8 cellular contexts compared by ENCODE assay signal in the genomic region with DNA sequence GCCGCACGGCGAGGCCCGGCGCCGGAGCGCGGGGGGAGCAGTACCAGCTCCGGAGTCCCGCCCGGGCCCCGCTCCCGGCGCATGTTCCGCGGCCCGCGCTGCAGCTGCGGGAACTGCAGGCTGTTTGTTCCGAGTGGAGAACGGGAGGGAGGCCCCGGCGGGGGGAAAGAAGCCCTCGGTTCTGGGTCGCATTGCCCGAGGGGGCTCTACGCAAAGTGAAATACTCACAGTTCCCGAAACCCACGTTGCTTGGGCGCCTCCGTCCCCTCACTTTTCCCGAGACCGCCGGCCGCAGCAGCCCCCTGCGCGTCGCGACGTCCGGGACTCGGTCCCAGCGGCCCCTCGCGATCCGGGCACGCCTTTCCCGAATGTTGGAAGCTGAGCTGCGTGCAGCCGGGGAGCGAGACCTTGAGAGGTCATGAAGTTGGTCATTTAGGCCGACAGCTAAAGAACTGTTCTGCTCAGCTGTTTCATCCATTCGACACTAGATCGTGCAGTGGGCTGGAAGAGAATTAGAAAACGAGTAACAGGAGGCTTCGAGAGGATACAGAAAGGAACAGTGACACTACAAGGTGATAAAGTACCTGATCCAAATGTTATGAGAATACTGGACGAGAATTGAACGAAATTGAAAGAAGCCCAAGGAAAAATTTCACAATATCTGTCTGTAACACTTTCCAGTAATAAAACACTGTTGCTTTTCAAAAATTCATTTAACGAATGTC. TPM values are rescaled to one million over a fixed set of nuclear protein-coding genes. Genes with fewer than 3 reads are reported as not detected.
DNase-seq lines count a peak whose midpoint lies in the region; ATAC-seq and TF ChIP-seq lines count a peak whose summit lies in the region.

No MANE protein-coding gene starts in this region.

- intact Hi-C loops in A673 (cut with micrococcal nuclease; ENCODE audit: unreplicated experiment) = no loop called here
- intact Hi-C loops in dendritic cell treated with granulocyte-macrophage colony-stimulating factor and Interleukin-4, amounts not matched to agents 40 ng/mL and 50 ng/mL, for 4 days (cut with micrococcal nuclease) = loop anchor here (5.0 kb wide), 1 partner anchor 98 kb away; the partner anchor contains the start of gene PARP1

- H3K4me3 Mint-ChIP-seq in dendritic cell treated with granulocyte-macrophage colony-stimulating factor and Interleukin-4, amounts not matched to agents 40 ng/mL and 50 ng/mL, for 4 days = peak overlapping the region; percentile 78

- H3K27ac ChIP-seq in A673 (ENCODE audit: low read depth, low read length, poor library complexity, severe bottlenecking) (peak overlapping the region; percentile 99), thymus (ENCODE audit: low read depth) (no peak overlapping the region)

- peaks cover 7% of the 10 kb centered on the region for H3K36me3 Mint-ChIP-seq in dendritic cell treated with granulocyte-macrophage colony-stimulating factor and Interleukin-4, amounts not matched to agents 40 ng/mL and 50 ng/mL, for 4 days (ENCODE audit: low read depth)

- ATAC-seq in HG03095 (IDR thresholded peaks at IDR 0.05; ENCODE audit: unreplicated experiment) (peak; percentile 52), GM21360 (IDR thresholded peaks at IDR 0.05; ENCODE audit: unreplicated experiment) (no peak)

- no peak for TF ChIP-seq CTCF in A673 (conservative IDR thresholded peaks at IDR 0.05; ENCODE audit: low read depth, low read length)

- no peaks in the 10 kb centered on the region for H3K9me3 ChIP-seq in A673 (ENCODE audit: low read depth, low read length, poor library complexity, severe bottlenecking)
- no peaks in the 10 kb centered on the region for H3K9me3 ChIP-seq in ES-I3 (ENCODE audit: control insufficient read depth, insufficient read depth, low read length)
- H3K9me3 ChIP-seq in thymus (ENCODE audit: control insufficient read depth) = no peaks in the 10 kb centered on the region

- H3K4me3 ChIP-seq in A673 (ENCODE audit: low read depth, low read length, poor library complexity, severe bottlenecking) (peak overlapping the region; percentile 99), thymus (ENCODE audit: low read length) (peak overlapping the region; percentile 98)

- H3K36me3 ChIP-seq in A673 (ENCODE audit: insufficient read depth, low read length, poor library complexity, severe bottlenecking) (no peaks in the 10 kb centered on the region), ES-I3 (ENCODE audit: insufficient read depth, low read length) (no peaks in the 10 kb centered on the region), thymus (ENCODE audit: control insufficient read depth, insufficient read depth) (no peaks in the 10 kb centered on the region)

- H3K9ac ChIP-seq in ES-I3 (ENCODE audit: low read depth, low read length) = peak overlapping the region; percentile 99

- CTCF ChIA-PET in A673 (lab: Charles Lee) = interaction anchor here (0.5 to 1.1 kb wide), 2 partner anchors 24 to 25 kb away, joined by 3 read pairs; no protein-coding TSS in a partner anchor

- 4% methylated on average over 59 of the region's 59 CpGs for WGBS in thymus

- peaks cover 15% of the 10 kb centered on the region for H3K4me1 Mint-ChIP-seq in dendritic cell treated with granulocyte-macrophage colony-stimulating factor and Interleukin-4, amounts not matched to agents 40 ng/mL and 50 ng/mL, for 4 days (ENCODE audit: low read depth)

- BruUV-seq in A673 (replicated peaks; lab: Mats Ljungman, UMichigan) = no TSS peak

- POLR2A ChIA-PET in A673 (lab: Charles Lee; ENCODE audit: low non-redundant PET) = interaction anchor here (0.7 kb wide), 1 partner anchor 99 kb away, joined by 4 read pairs; no protein-coding TSS in a partner anchor

- H3K27ac Mint-ChIP-seq in dendritic cell treated with granulocyte-macrophage colony-stimulating factor and Interleukin-4, amounts not matched to agents 40 ng/mL and 50 ng/mL, for 4 days = no peak overlapping the region

- H3K27me3 ChIP-seq in A673 (replicated peaks; ENCODE audit: insufficient read depth, low read depth, low read length, poor library complexity) (no peaks in the 10 kb centered on the region), thymus (ENCODE audit: control insufficient read depth, insufficient read depth) (no peaks in the 10 kb centered on the region)

- H3K4me1 ChIP-seq in A673 (ENCODE audit: insufficient read depth, low read length, poor library complexity, severe bottlenecking) = peaks cover 16% of the 10 kb centered on the region
- H3K4me1 ChIP-seq in ES-I3 (ENCODE audit: insufficient read depth, low read length) = peaks cover 19% of the 10 kb centered on the region
- peaks cover 10% of the 10 kb centered on the region for H3K4me1 ChIP-seq in thymus (ENCODE audit: control insufficient read depth, insufficient read depth, low read length)

- no peaks in the 10 kb centered on the region for H3K9me3 Mint-ChIP-seq in dendritic cell treated with granulocyte-macrophage colony-stimulating factor and Interleukin-4, amounts not matched to agents 40 ng/mL and 50 ng/mL, for 4 days

- DNase-seq in A673 (ENCODE audit: low spot score) = no peak
- peak; percentile 51 for DNase-seq in RPMI7951 (ENCODE audit: low read depth)
- DNase-seq in medulla oblongata (ENCODE audit: extremely low spot score) = peak; percentile 4

- H3K27me3 Mint-ChIP-seq in dendritic cell treated with granulocyte-macrophage colony-stimulating factor and Interleukin-4, amounts not matched to agents 40 ng/mL and 50 ng/mL, for 4 days = peaks cover 12% of the 10 kb centered on the region

RNA-seq across cellular contexts. Expression of gene LIN9, which starts 0.6 kb away (rescaled TPM):
- total RNA-seq in A673 (2021) = 20.2 and 20.7 TPM in 2 replicates
- total RNA-seq in RPMI7951 (2014; rRNA removed; shearing (Covaris generic)) = 17.5 and 22.7 TPM in 2 replicates
- polyA plus RNA-seq in thymus = 5.5 TPM
